In genomic region chr22:46414704-46415103, GRCh38 we compare ENCODE assay signal across 21 cellular contexts.
"Had no signal": no experiment of that assay in that cellular context is flagged by ENCODE, and none has a peak within 500 bp of the region (broad histone marks: within the 10 kb centered on the region; RNA-seq: fewer than 3 reads in every experiment).

No MANE protein-coding gene starts in this region.

- H3K9me3 Mint-ChIP-seq: dendritic cell treated with granulocyte-macrophage colony-stimulating factor and Interleukin-4, amounts not matched to agents 40 ng/mL and 50 ng/mL, for 4 days; effector memory CD8-positive, alpha-beta T cell; naive thymus-derived CD4-positive, alpha-beta T cell had no signal

- ATAC-seq: effector memory CD8-positive, alpha-beta T cell; left cardiac atrium; lower lobe of right lung; naive thymus-derived CD4-positive, alpha-beta T cell; pancreas; right cardiac atrium had no signal

- H3K36me3 Mint-ChIP-seq: naive thymus-derived CD4-positive, alpha-beta T cell had no signal

- H3K27ac ChIP-seq: esophagus squamous epithelium, hepatocyte, left ventricle myocardium inferior, lower lobe of right lung, pancreas, stomach, thoracic aorta, transverse colon had no signal

- DNase-seq: effector memory CD8-positive, alpha-beta T cell; esophagus squamous epithelium; foreskin fibroblast; kidney; left cardiac atrium; left ventricle myocardium inferior; lower lobe of right lung; naive thymus-derived CD4-positive, alpha-beta T cell; nucleus accumbens; small intestine; stimulated activated CD4-positive, alpha-beta T cell treated with anti-CD3 and anti-CD28 coated beads, Interleukin-4, amount 100 ng/mL, for 24 hours; stimulated activated naive CD4-positive, alpha-beta T cell; stomach; substantia nigra; transverse colon had no signal

- H3K4me3 Mint-ChIP-seq: dendritic cell treated with granulocyte-macrophage colony-stimulating factor and Interleukin-4, amounts not matched to agents 40 ng/mL and 50 ng/mL, for 4 days; effector memory CD8-positive, alpha-beta T cell; naive thymus-derived CD4-positive, alpha-beta T cell had no signal

- H3K9me3 ChIP-seq: esophagus squamous epithelium, left ventricle myocardium inferior, lower lobe of right lung, pancreas, stomach, thoracic aorta, transverse colon had no signal

- H3K27me3 Mint-ChIP-seq: dendritic cell treated with granulocyte-macrophage colony-stimulating factor and Interleukin-4, amounts not matched to agents 40 ng/mL and 50 ng/mL, for 4 days had no signal

- H3K27me3 ChIP-seq: esophagus squamous epithelium, hepatocyte, pancreas, transverse colon had no signal

- FAIRE-seq: kidney, pancreas, small intestine had no signal

- H3K79me2 ChIP-seq: hepatocyte had no signal

- H3K27ac Mint-ChIP-seq: dendritic cell treated with granulocyte-macrophage colony-stimulating factor and Interleukin-4, amounts not matched to agents 40 ng/mL and 50 ng/mL, for 4 days; effector memory CD8-positive, alpha-beta T cell; naive thymus-derived CD4-positive, alpha-beta T cell; progenitor cell of endocrine pancreas had no signal

- H3K4me3 ChIP-seq: esophagus squamous epithelium, hepatocyte, left ventricle myocardium inferior, lower lobe of right lung, pancreas, stomach, thoracic aorta, transverse colon had no signal

- H3K36me3 ChIP-seq: left ventricle myocardium inferior, pancreas, thoracic aorta, transverse colon had no signal

- H2AFZ ChIP-seq: hepatocyte had no signal

- H3K4me1 ChIP-seq: esophagus squamous epithelium, lower lobe of right lung, pancreas, stomach had no signal

- H3K4me1 Mint-ChIP-seq: naive thymus-derived CD4-positive, alpha-beta T cell had no signal

- H3K4me2 ChIP-seq: hepatocyte had no signal
